ENCODE assay signal across 10 cellular contexts in genomic region chr1:19465123-19465522, GRCh38. TPM values are rescaled to one million over a fixed set of nuclear protein-coding genes. Genes with fewer than 3 reads are reported as not detected.
DNase-seq lines count a peak whose midpoint lies in the region; ATAC-seq and TF ChIP-seq lines count a peak whose summit lies in the region.
"Had no signal": no experiment of that assay in that cellular context is flagged by ENCODE, and none has a peak within 500 bp of the region (broad histone marks: within the 10 kb centered on the region; RNA-seq: fewer than 3 reads in every experiment).

No MANE protein-coding gene starts in this region.

- no peak for TF ChIP-seq CTCF in mucosa of descending colon (IDR thresholded peaks at IDR 0.05)

- H3K4me1 ChIP-seq in subcutaneous abdominal adipose tissue (ENCODE audit: control insufficient read depth in 5 of 5, insufficient read depth in 5 of 5, low read length in 5 of 5) (peaks cover 17 to 72% (median 61%) of the 10 kb centered on the region in 5 donors), mucosa of descending colon (ENCODE audit: low read depth) (peaks cover 73% of the 10 kb centered on the region)

- no peaks in the 10 kb centered on the region for H3K9me3 ChIP-seq in subcutaneous abdominal adipose tissue (ENCODE audit: control insufficient read depth in 5 of 5, low read length in 5 of 5)
- no peaks in the 10 kb centered on the region for H3K9me3 ChIP-seq in mucosa of descending colon

- peaks cover 7% of the 10 kb centered on the region for H3K9me3 Mint-ChIP-seq in activated CD4-positive, alpha-beta T cell treated with anti-CD3 and anti-CD28 coated beads, Interleukin-2, amount 10 ng/mL, durations not matched to agents 7 days and 5 days
- H3K9me3 Mint-ChIP-seq in activated naive CD8-positive, alpha-beta T cell treated with anti-CD3 and anti-CD28 coated beads, Interleukin-2, amount 50 U/mL, for 24 hours: no peaks in the 10 kb centered on the region

- POLR2A ChIA-PET in activated CD4-positive, alpha-beta T cell treated with anti-CD3 and anti-CD28 coated beads, Interleukin-2, amount 10 ng/mL, durations not matched to agents 7 days and 5 days (lab: Charles Lee): interaction anchor here (0.6 kb wide), 1 partner anchor 18 kb away, joined by 3 read pairs; no protein-coding TSS in a partner anchor

- no peak overlapping the region for H3K9ac ChIP-seq in subcutaneous abdominal adipose tissue (ENCODE audit: low read length in 5 of 5)

- H3K4me3 ChIP-seq in subcutaneous abdominal adipose tissue (ENCODE audit: low read depth in 1 of 5, low read length in 5 of 5) (no peak overlapping the region), mucosa of descending colon (no peak overlapping the region)

- H3K27me3 ChIP-seq in subcutaneous abdominal adipose tissue (ENCODE audit: control insufficient read depth in 5 of 5, insufficient read depth in 4 of 5, low read length in 5 of 5): no peaks in the 10 kb centered on the region

- H3K27me3 Mint-ChIP-seq in activated CD4-positive, alpha-beta T cell treated with anti-CD3 and anti-CD28 coated beads, Interleukin-2, amount 10 ng/mL, durations not matched to agents 7 days and 5 days: no peaks in the 10 kb centered on the region
- H3K27me3 Mint-ChIP-seq in activated naive CD8-positive, alpha-beta T cell treated with anti-CD3 and anti-CD28 coated beads, Interleukin-2, amount 50 U/mL, for 24 hours: no peaks in the 10 kb centered on the region

- peaks cover 95% of the 10 kb centered on the region for H3K4me1 Mint-ChIP-seq in activated CD4-positive, alpha-beta T cell treated with anti-CD3 and anti-CD28 coated beads, Interleukin-2, amount 10 ng/mL, durations not matched to agents 7 days and 5 days
- H3K4me1 Mint-ChIP-seq in activated naive CD8-positive, alpha-beta T cell treated with anti-CD3 and anti-CD28 coated beads, Interleukin-2, amount 50 U/mL, for 24 hours: peaks cover 96% of the 10 kb centered on the region

- intact Hi-C loops in mucosa of descending colon (cut with DNase I, micrococcal nuclease): no loop called here

- H3K36me3 Mint-ChIP-seq in activated CD4-positive, alpha-beta T cell treated with anti-CD3 and anti-CD28 coated beads, Interleukin-2, amount 10 ng/mL, durations not matched to agents 7 days and 5 days (ENCODE audit: low read depth): peaks cover 58% of the 10 kb centered on the region
- H3K36me3 Mint-ChIP-seq in activated naive CD8-positive, alpha-beta T cell treated with anti-CD3 and anti-CD28 coated beads, Interleukin-2, amount 50 U/mL, for 24 hours (ENCODE audit: low read depth): peaks cover 22% of the 10 kb centered on the region

- ATAC-seq in activated naive CD8-positive, alpha-beta T cell treated with anti-CD3 and anti-CD28 coated beads, Interleukin-2, amount 50 U/mL, for 24 hours: no peak
- no peak for ATAC-seq in mucosa of descending colon

- DNase-seq in activated CD4-positive, alpha-beta T cell treated with anti-CD3 and anti-CD28 coated beads, Interleukin-2, amount 10 ng/mL, durations not matched to agents 7 days and 5 days: no peak
- no peak for DNase-seq in activated CD4-positive, alpha-beta T cell treated with anti-CD3 and anti-CD28 coated beads, Interleukin-2, amount 50 U/mL, for 4 hours
- DNase-seq in activated naive CD8-positive, alpha-beta T cell treated with anti-CD3 and anti-CD28 coated beads, Interleukin-2, amount 50 U/mL, for 24 hours: no peak
- DNase-seq in iris pigment epithelial cell (ENCODE audit: low read depth): peak; percentile 83
- DNase-seq in glomerular visceral epithelial cell (ENCODE audit: extremely low spot score): no peak
- DNase-seq in mucosa of descending colon: no peak
- no peak for DNase-seq in DMS53 (lab: John Stamatoyannopoulos, UW)
- DNase-seq: cerebellar nuclear complex; stimulated activated naive CD4-positive, alpha-beta T cell treated with Interleukin-2 at 50 U/mL for 16 hours had no signal

- peak overlapping the region; percentile 90 for H3K27ac Mint-ChIP-seq in activated CD4-positive, alpha-beta T cell treated with anti-CD3 and anti-CD28 coated beads, Interleukin-2, amount 10 ng/mL, durations not matched to agents 7 days and 5 days
- peak overlapping the region; percentile 47 for H3K27ac Mint-ChIP-seq in activated naive CD8-positive, alpha-beta T cell treated with anti-CD3 and anti-CD28 coated beads, Interleukin-2, amount 50 U/mL, for 24 hours

- H3K27ac ChIP-seq in subcutaneous abdominal adipose tissue (ENCODE audit: low read depth, low read length): peak overlapping the region; percentile 61

- H3K4me3 Mint-ChIP-seq in activated CD4-positive, alpha-beta T cell treated with anti-CD3 and anti-CD28 coated beads, Interleukin-2, amount 10 ng/mL, durations not matched to agents 7 days and 5 days: no peak overlapping the region
- no peak overlapping the region for H3K4me3 Mint-ChIP-seq in activated naive CD8-positive, alpha-beta T cell treated with anti-CD3 and anti-CD28 coated beads, Interleukin-2, amount 50 U/mL, for 24 hours

- CTCF ChIA-PET in activated CD4-positive, alpha-beta T cell treated with anti-CD3 and anti-CD28 coated beads, Interleukin-2, amount 10 ng/mL, durations not matched to agents 7 days and 5 days (lab: Charles Lee): interaction anchor here (1.2 to 1.8 kb wide), 3 partner anchors 19 to 189 kb away, joined by 4 to 5 read pairs (median 4); no protein-coding TSS in a partner anchor

- H3K36me3 ChIP-seq in subcutaneous abdominal adipose tissue (ENCODE audit: control insufficient read depth in 5 of 5, insufficient read depth in 5 of 5, low read length in 5 of 5) (peaks cover 0 to 8% (median 3%) of the 10 kb centered on the region in 5 donors), mucosa of descending colon (ENCODE audit: low read depth) (no peaks in the 10 kb centered on the region)

RNA-seq across cellular contexts. Expression of gene CAPZB, which starts 20.2 kb away (rescaled TPM):
- 100 to 1,000 TPM; 529 to 567 TPM for total RNA-seq in activated CD4-positive, alpha-beta T cell treated with anti-CD3 and anti-CD28 coated beads, Interleukin-2, amount 10 ng/mL, durations not matched to agents 7 days and 5 days
- 100 to 1,000 TPM; 346 to 393 (median 381) TPM for total RNA-seq in mucosa of descending colon
